In genomic region chr17:77874303-77875050, GRCh38 we compare ENCODE assay signal across 2 cellular contexts.
TF ChIP-seq lines count a peak whose summit lies in the region.

No MANE protein-coding gene starts in this region.

TF ChIP-seq in IMR-90, 13 proteins besides CTCF, POLR2A, EP300 and RAD21:
- TF ChIP-seq SMC3 (IDR thresholded peaks at IDR 0.05; ENCODE audit: low read depth, low read length) (no peak), ELK1 (IDR thresholded peaks at IDR 0.05; ENCODE audit: borderline replicate concordance, low read depth, low read length) (no peak), RCOR1 (IDR thresholded peaks at IDR 0.05; ENCODE audit: insufficient replicate concordance, low read length) (no peak)

TF ChIP-seq in H1, 55 proteins besides CTCF, POLR2A, EP300 and RAD21:
- no peak for TF ChIP-seq HDAC6 (IDR thresholded peaks at IDR 0.05; ENCODE audit: low read depth, low read length)
- TF ChIP-seq TAF1 (IDR thresholded peaks at IDR 0.05; ENCODE audit: low read depth, low read length) = no peak
- no peak for TF ChIP-seq GABPA (IDR thresholded peaks at IDR 0.05; ENCODE audit: borderline replicate concordance, insufficient read depth, low read length)
- no peak for TF ChIP-seq SRF (IDR thresholded peaks at IDR 0.05; ENCODE audit: low read depth, low read length)
- TF ChIP-seq E2F6 (IDR thresholded peaks at IDR 0.05) = no peak
- no peak for TF ChIP-seq SUZ12 (IDR thresholded peaks at IDR 0.05; ENCODE audit: low read length)
- no peak for TF ChIP-seq NANOG (IDR thresholded peaks at IDR 0.05; ENCODE audit: insufficient read depth, low read depth, low read length, poor library complexity, severe bottlenecking)
- no peak for TF ChIP-seq RBBP5 (IDR thresholded peaks at IDR 0.05; ENCODE audit: borderline replicate concordance, low read depth, low read length)
- TF ChIP-seq KDM1A (IDR thresholded peaks at IDR 0.05; ENCODE audit: borderline replicate concordance, low read length) = no peak
- TF ChIP-seq JUND (IDR thresholded peaks at IDR 0.05; ENCODE audit: low read length) = no peak
